1 cellular context compared by ENCODE assay signal in genomic region chr11:116772443-116773202, GRCh38.
TF ChIP-seq lines count a peak whose summit lies in the region.

A gene with protein sequence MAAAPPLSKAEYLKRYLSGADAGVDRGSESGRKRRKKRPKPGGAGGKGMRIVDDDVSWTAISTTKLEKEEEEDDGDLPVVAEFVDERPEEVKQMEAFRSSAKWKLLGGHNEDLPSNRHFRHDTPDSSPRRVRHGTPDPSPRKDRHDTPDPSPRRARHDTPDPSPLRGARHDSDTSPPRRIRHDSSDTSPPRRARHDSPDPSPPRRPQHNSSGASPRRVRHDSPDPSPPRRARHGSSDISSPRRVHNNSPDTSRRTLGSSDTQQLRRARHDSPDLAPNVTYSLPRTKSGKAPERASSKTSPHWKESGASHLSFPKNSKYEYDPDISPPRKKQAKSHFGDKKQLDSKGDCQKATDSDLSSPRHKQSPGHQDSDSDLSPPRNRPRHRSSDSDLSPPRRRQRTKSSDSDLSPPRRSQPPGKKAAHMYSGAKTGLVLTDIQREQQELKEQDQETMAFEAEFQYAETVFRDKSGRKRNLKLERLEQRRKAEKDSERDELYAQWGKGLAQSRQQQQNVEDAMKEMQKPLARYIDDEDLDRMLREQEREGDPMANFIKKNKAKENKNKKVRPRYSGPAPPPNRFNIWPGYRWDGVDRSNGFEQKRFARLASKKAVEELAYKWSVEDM (minus strand): TSS chr11:116772987. CDS start chr11:116772964, 23 bp downstream.

TF ChIP-seq in HepG2, 621 proteins besides CTCF, POLR2A, EP300 and RAD21 (continued from another document and continues in another):
- peak; percentile 58 for TF ChIP-seq KDM3A (CRISPR knock-in tag; IDR thresholded peaks at IDR 0.05; ENCODE audit: low read depth)
- TF ChIP-seq, protein P1, sequence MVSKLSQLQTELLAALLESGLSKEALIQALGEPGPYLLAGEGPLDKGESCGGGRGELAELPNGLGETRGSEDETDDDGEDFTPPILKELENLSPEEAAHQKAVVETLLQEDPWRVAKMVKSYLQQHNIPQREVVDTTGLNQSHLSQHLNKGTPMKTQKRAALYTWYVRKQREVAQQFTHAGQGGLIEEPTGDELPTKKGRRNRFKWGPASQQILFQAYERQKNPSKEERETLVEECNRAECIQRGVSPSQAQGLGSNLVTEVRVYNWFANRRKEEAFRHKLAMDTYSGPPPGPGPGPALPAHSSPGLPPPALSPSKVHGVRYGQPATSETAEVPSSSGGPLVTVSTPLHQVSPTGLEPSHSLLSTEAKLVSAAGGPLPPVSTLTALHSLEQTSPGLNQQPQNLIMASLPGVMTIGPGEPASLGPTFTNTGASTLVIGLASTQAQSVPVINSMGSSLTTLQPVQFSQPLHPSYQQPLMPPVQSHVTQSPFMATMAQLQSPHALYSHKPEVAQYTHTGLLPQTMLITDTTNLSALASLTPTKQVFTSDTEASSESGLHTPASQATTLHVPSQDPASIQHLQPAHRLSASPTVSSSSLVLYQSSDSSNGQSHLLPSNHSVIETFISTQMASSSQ (IDR thresholded peaks at IDR 0.05; ENCODE audit: low read depth) = no peak
- TF ChIP-seq, protein P1 (CRISPR knock-in tag; IDR thresholded peaks at IDR 0.05; ENCODE audit: borderline replicate concordance) = peak; percentile 84
- TF ChIP-seq ZNF24 (IDR thresholded peaks at IDR 0.05) = no peak
- peak; percentile 80; the same call in 1 of the 2 replicates for TF ChIP-seq ARNT2 (CRISPR knock-in tag; IDR thresholded peaks at IDR 0.05; ENCODE audit: low read depth)
- TF ChIP-seq ZNF7 (CRISPR knock-in tag; IDR thresholded peaks at IDR 0.05) = no peak
- TF ChIP-seq ZSCAN29 (CRISPR knock-in tag; conservative IDR thresholded peaks at IDR 0.05) = peak; percentile 67; the same call in 1 of the 2 replicates
- peak; percentile 95 for TF ChIP-seq HNRNPLL (IDR thresholded peaks at IDR 0.05; ENCODE audit: low read depth, low read length, poor library complexity, severe bottlenecking)
- TF ChIP-seq XRCC5 (optimal IDR thresholded peaks at IDR 0.05; ENCODE audit: low read length) = peak; percentile 15
- no peak for TF ChIP-seq ETS1 (CRISPR knock-in tag; IDR thresholded peaks at IDR 0.05)
- no peak for TF ChIP-seq SMARCE1 (IDR thresholded peaks at IDR 0.05; ENCODE audit: borderline replicate concordance)
- TF ChIP-seq, protein P2, sequence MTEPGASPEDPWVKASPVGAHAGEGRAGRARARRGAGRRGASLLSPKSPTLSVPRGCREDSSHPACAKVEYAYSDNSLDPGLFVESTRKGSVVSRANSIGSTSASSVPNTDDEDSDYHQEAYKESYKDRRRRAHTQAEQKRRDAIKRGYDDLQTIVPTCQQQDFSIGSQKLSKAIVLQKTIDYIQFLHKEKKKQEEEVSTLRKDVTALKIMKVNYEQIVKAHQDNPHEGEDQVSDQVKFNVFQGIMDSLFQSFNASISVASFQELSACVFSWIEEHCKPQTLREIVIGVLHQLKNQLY (CRISPR knock-in tag; IDR thresholded peaks at IDR 0.05) = no peak
- TF ChIP-seq BRD4 (CRISPR knock-in tag; IDR thresholded peaks at IDR 0.05) = peak; percentile 92
- peak; percentile 76; the same call in 1 of the 2 replicates for TF ChIP-seq ZBTB2 (CRISPR knock-in tag; IDR thresholded peaks at IDR 0.05; ENCODE audit: low read depth)
- TF ChIP-seq ZSCAN25 (CRISPR knock-in tag; IDR thresholded peaks at IDR 0.05) = peak; percentile 54; the same call in 1 of the 2 replicates
- TF ChIP-seq ZNF841 (CRISPR knock-in tag; IDR thresholded peaks at IDR 0.05; ENCODE audit: borderline replicate concordance) = no peak
- TF ChIP-seq SMAD1 (CRISPR knock-in tag; IDR thresholded peaks at IDR 0.05; ENCODE audit: borderline replicate concordance, low read depth) = peak; percentile 90; the same call in 1 of the 2 replicates
- peak; percentile 64; the same call in 1 of the 2 replicates for TF ChIP-seq ZMYM2 (CRISPR knock-in tag; IDR thresholded peaks at IDR 0.05)
- peak; percentile 86; the same call in 1 of the 2 replicates for TF ChIP-seq MAF1 (CRISPR knock-in tag; IDR thresholded peaks at IDR 0.05; ENCODE audit: borderline replicate concordance)
- no peak; the same call in 1 of the 2 replicates for TF ChIP-seq ZNF614 (CRISPR knock-in tag; IDR thresholded peaks at IDR 0.05; ENCODE audit: borderline replicate concordance)
- TF ChIP-seq MXD3 (CRISPR knock-in tag; IDR thresholded peaks at IDR 0.05) = peak; percentile 93
- no peak for TF ChIP-seq FOXA1 (IDR thresholded peaks at IDR 0.05)
- peak; percentile 60 for TF ChIP-seq FOXA1 (CRISPR knock-in tag; IDR thresholded peaks at IDR 0.05)
- no peak for TF ChIP-seq U2AF2 (IDR thresholded peaks at IDR 0.05; ENCODE audit: low read depth, low read length)
- TF ChIP-seq SALL1 (CRISPR knock-in tag; IDR thresholded peaks at IDR 0.05) = peak; percentile 92
- TF ChIP-seq ZNF350 (CRISPR knock-in tag; IDR thresholded peaks at IDR 0.05; ENCODE audit: borderline replicate concordance, low read depth) = peak; percentile 96
- no peak for TF ChIP-seq ZBTB42 (CRISPR knock-in tag; IDR thresholded peaks at IDR 0.05)
- TF ChIP-seq MATR3 (CRISPR knock-in tag; IDR thresholded peaks at IDR 0.05) = no peak
- TF ChIP-seq, protein P3, sequence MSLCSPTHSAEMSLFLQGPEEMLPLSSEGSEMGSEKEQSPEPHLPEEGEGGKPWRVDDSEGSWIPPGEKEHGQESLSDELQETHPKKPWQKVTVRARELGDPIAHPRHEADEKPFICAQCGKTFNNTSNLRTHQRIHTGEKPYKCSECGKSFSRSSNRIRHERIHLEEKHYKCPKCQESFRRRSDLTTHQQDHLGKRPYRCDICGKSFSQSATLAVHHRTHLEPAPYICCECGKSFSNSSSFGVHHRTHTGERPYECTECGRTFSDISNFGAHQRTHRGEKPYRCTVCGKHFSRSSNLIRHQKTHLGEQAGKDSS (CRISPR knock-in tag; IDR thresholded peaks at IDR 0.05; ENCODE audit: borderline replicate concordance, low read depth) = peak; percentile 92; the same call in 1 of the 2 replicates
- TF ChIP-seq NCOA2 (CRISPR knock-in tag; IDR thresholded peaks at IDR 0.05) = peak; percentile 59
- peak; percentile 68; the same call in 1 of the 2 replicates for TF ChIP-seq FOXJ3 (CRISPR knock-in tag; IDR thresholded peaks at IDR 0.05; ENCODE audit: borderline replicate concordance)
- TF ChIP-seq DNMT3B (CRISPR knock-in tag; conservative IDR thresholded peaks at IDR 0.05) = peak; percentile 40; the same call in 1 of the 2 replicates
- TF ChIP-seq ZEB1 (IDR thresholded peaks at IDR 0.05; ENCODE audit: insufficient replicate concordance, low read depth) = peak; percentile 26
- no peak; the same call in 1 of the 2 replicates for TF ChIP-seq ZNF720 (CRISPR knock-in tag; IDR thresholded peaks at IDR 0.05)
- TF ChIP-seq, protein P4, sequence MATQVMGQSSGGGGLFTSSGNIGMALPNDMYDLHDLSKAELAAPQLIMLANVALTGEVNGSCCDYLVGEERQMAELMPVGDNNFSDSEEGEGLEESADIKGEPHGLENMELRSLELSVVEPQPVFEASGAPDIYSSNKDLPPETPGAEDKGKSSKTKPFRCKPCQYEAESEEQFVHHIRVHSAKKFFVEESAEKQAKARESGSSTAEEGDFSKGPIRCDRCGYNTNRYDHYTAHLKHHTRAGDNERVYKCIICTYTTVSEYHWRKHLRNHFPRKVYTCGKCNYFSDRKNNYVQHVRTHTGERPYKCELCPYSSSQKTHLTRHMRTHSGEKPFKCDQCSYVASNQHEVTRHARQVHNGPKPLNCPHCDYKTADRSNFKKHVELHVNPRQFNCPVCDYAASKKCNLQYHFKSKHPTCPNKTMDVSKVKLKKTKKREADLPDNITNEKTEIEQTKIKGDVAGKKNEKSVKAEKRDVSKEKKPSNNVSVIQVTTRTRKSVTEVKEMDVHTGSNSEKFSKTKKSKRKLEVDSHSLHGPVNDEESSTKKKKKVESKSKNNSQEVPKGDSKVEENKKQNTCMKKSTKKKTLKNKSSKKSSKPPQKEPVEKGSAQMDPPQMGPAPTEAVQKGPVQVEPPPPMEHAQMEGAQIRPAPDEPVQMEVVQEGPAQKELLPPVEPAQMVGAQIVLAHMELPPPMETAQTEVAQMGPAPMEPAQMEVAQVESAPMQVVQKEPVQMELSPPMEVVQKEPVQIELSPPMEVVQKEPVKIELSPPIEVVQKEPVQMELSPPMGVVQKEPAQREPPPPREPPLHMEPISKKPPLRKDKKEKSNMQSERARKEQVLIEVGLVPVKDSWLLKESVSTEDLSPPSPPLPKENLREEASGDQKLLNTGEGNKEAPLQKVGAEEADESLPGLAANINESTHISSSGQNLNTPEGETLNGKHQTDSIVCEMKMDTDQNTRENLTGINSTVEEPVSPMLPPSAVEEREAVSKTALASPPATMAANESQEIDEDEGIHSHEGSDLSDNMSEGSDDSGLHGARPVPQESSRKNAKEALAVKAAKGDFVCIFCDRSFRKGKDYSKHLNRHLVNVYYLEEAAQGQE (IDR thresholded peaks at IDR 0.05; ENCODE audit: borderline replicate concordance in 1 of 2, low read depth in 1 of 2, low read length in 2 of 2) = peak in 1 of 2 experiments; percentile 74; a peak in 1 of 4 replicates
- TF ChIP-seq ZBTB38 (CRISPR knock-in tag; IDR thresholded peaks at IDR 0.05) = peak; percentile 95
- TF ChIP-seq ZBTB4 (CRISPR knock-in tag; IDR thresholded peaks at IDR 0.05; ENCODE audit: borderline replicate concordance) = peak; percentile 91
- 0 out of 2 replicates have a peak, but pooled peaks have one; percentile 7 for TF ChIP-seq KDM1A (CRISPR knock-in tag; IDR thresholded peaks at IDR 0.05)
- TF ChIP-seq, protein P5, sequence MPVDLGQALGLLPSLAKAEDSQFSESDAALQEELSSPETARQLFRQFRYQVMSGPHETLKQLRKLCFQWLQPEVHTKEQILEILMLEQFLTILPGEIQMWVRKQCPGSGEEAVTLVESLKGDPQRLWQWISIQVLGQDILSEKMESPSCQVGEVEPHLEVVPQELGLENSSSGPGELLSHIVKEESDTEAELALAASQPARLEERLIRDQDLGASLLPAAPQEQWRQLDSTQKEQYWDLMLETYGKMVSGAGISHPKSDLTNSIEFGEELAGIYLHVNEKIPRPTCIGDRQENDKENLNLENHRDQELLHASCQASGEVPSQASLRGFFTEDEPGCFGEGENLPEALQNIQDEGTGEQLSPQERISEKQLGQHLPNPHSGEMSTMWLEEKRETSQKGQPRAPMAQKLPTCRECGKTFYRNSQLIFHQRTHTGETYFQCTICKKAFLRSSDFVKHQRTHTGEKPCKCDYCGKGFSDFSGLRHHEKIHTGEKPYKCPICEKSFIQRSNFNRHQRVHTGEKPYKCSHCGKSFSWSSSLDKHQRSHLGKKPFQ (CRISPR knock-in tag; IDR thresholded peaks at IDR 0.05; ENCODE audit: insufficient replicate concordance) = peak; percentile 51
